24 cellular contexts compared by ENCODE assay signal in the genomic region with DNA sequence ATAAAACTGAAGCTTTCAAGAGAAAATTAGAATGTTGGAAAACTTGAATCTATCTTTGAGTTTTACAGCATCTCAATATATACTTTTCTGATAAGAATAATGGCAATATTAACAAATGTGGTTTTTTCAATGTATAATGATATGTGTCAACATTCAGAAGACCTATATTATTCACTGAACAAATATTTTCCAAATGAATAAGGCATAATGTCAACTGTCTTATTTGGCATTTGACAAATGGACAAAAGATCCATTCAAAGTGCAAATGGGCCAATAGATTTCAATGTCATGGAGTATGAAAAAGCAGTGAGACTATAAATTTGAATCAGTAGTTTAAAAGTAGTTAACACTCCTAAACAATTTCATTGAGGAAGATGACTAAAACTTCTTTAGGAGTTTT.
"Had no signal": no experiment of that assay in that cellular context is flagged by ENCODE, and none has a peak within 500 bp of the region (broad histone marks: within the 10 kb centered on the region; RNA-seq: fewer than 3 reads in every experiment).

No MANE protein-coding gene starts in this region.

- H3K9ac ChIP-seq: parathyroid adenoma had no signal

- DNase-seq: cortex of kidney; effector memory CD8-positive, alpha-beta T cell; foreskin fibroblast; head of caudate nucleus; left colon; left ventricle myocardium superior; mesenchymal stem cell; midbrain; spleen; stimulated activated CD4-positive, alpha-beta T cell treated with anti-CD3 and anti-CD28 coated beads, Interleukin-15, amount 100 ng/mL, for 24 hours; stimulated activated CD4-positive, alpha-beta T cell treated with anti-CD3 and anti-CD28 coated beads, Interleukin-1b, Interleukin-23, amount 100 ng/mL, for 48 hours; stimulated activated CD4-positive, alpha-beta T cell treated with anti-CD3 and anti-CD28 coated beads, Interleukin-4, amount 100 ng/mL, for 24 hours; stimulated activated naive B cell treated with anti-CD40 and anti-IgM and Interleukin-4, amounts not matched to agents 10 μg/mL and 1 μg/mL and 100 μg/mL, for 72 hours; stimulated activated naive CD8-positive, alpha-beta T cell treated with anti-CD3 and anti-CD28 coated beads, Interleukin-15, amount 100 ng/mL, for 72 hours; testis; transverse colon had no signal

- H3K27ac Mint-ChIP-seq: effector memory CD8-positive, alpha-beta T cell; stimulated activated naive B cell treated with anti-CD40 and anti-IgM and Interleukin-4, amounts not matched to agents 10 μg/mL and 1 μg/mL and 100 μg/mL, for 72 hours; stimulated activated naive CD8-positive, alpha-beta T cell treated with anti-CD3 and anti-CD28 coated beads, Interleukin-15, amount 100 ng/mL, for 72 hours had no signal

- H3K9me3 ChIP-seq: esophagus muscularis mucosa, prostate gland, spleen, testis, transverse colon had no signal

- H2AFZ ChIP-seq: hepatocyte, parathyroid adenoma had no signal

- H3K4me3 Mint-ChIP-seq: effector memory CD8-positive, alpha-beta T cell; natural killer cell treated with Interleukin-12 subunit alpha and Interleukin-12 subunit beta and Interleukin-15 and Interleukin-18, amount 100 ng/mL, for 72 hours; stimulated activated naive B cell treated with anti-CD40 and anti-IgM and Interleukin-4, amounts not matched to agents 10 μg/mL and 1 μg/mL and 100 μg/mL, for 72 hours; stimulated activated naive CD8-positive, alpha-beta T cell treated with anti-CD3 and anti-CD28 coated beads, Interleukin-15, amount 100 ng/mL, for 72 hours had no signal

- H3K4me3 ChIP-seq: esophagus muscularis mucosa, hepatocyte, lung, prostate gland, spleen, testis, transverse colon had no signal

- H3K27ac ChIP-seq: epithelial cell of prostate, esophagus muscularis mucosa, hepatocyte, parathyroid adenoma, prostate gland, spleen, testis, transverse colon had no signal

- H3K27me3 ChIP-seq: esophagus muscularis mucosa, hepatocyte, spleen, testis, transverse colon had no signal

- H3K4me1 ChIP-seq: prostate gland, testis had no signal

- H3K27me3 Mint-ChIP-seq: effector memory CD8-positive, alpha-beta T cell; natural killer cell treated with Interleukin-12 subunit alpha and Interleukin-12 subunit beta and Interleukin-15 and Interleukin-18, amount 100 ng/mL, for 72 hours; stimulated activated naive B cell treated with anti-CD40 and anti-IgM and Interleukin-4, amounts not matched to agents 10 μg/mL and 1 μg/mL and 100 μg/mL, for 72 hours; stimulated activated naive CD8-positive, alpha-beta T cell treated with anti-CD3 and anti-CD28 coated beads, Interleukin-15, amount 100 ng/mL, for 72 hours had no signal

- H3K4me2 ChIP-seq: hepatocyte had no signal

- H3K36me3 ChIP-seq: prostate gland, transverse colon had no signal

- H3K9me3 Mint-ChIP-seq: effector memory CD8-positive, alpha-beta T cell; natural killer cell treated with Interleukin-12 subunit alpha and Interleukin-12 subunit beta and Interleukin-15 and Interleukin-18, amount 100 ng/mL, for 72 hours had no signal

- ATAC-seq: effector memory CD8-positive, alpha-beta T cell; left colon; left ventricle myocardium superior; natural killer cell treated with Interleukin-12 subunit alpha and Interleukin-12 subunit beta and Interleukin-15 and Interleukin-18, amount 100 ng/mL, for 72 hours; sciatic nerve; stimulated activated naive CD8-positive, alpha-beta T cell treated with anti-CD3 and anti-CD28 coated beads, Interleukin-15, amount 100 ng/mL, for 72 hours had no signal
